In genomic region chr12:24902521-24903304, GRCh38 we compare ENCODE assay signal across 1 cellular context.
TF ChIP-seq lines count a peak whose summit lies in the region.

No MANE protein-coding gene starts in this region.

TF ChIP-seq in WTC11, 78 proteins besides CTCF, POLR2A, EP300 and RAD21 (continued from another document):
- TF ChIP-seq FOXP4 (CRISPR knock-in tag; IDR thresholded peaks at IDR 0.05), result 0 out of 2 replicates have a peak, but pooled peaks have one; percentile 30
- TF ChIP-seq PRDM15 (CRISPR knock-in tag; IDR thresholded peaks at IDR 0.05), result peak; percentile 86
TF ChIP-seq in WTC11: peak in this region for 12.
